Comparison of ENCODE assay signal across 15 cellular contexts in genomic region chr1:161364332-161364731, GRCh38. TPM values are rescaled to one million over a fixed set of nuclear protein-coding genes. Genes with fewer than 3 reads are reported as not detected.
"Had no signal": no experiment of that assay in that cellular context is flagged by ENCODE, and none has a peak within 500 bp of the region (broad histone marks: within the 10 kb centered on the region; RNA-seq: fewer than 3 reads in every experiment).

No MANE protein-coding gene starts in this region.

- H3K4me3 ChIP-seq: adrenal gland, mucosa of descending colon, sigmoid colon, suprapubic skin had no signal

- H3K9me3 Mint-ChIP-seq: naive thymus-derived CD8-positive, alpha-beta T cell; stimulated activated naive B cell treated with anti-CD40 and anti-IgM and Interleukin-4, amounts not matched to agents 10 μg/mL and 1 μg/mL and 100 μg/mL, for 72 hours; type B pancreatic cell had no signal

- H3K79me2 ChIP-seq: parathyroid adenoma had no signal

- H3K4me1 ChIP-seq: suprapubic skin had no signal

- H2AFZ ChIP-seq: parathyroid adenoma had no signal

- H3K9me3 ChIP-seq: adrenal gland, mucosa of descending colon, sigmoid colon, suprapubic skin had no signal

- H3K4me3 Mint-ChIP-seq: naive thymus-derived CD8-positive, alpha-beta T cell; stimulated activated naive B cell treated with anti-CD40 and anti-IgM and Interleukin-4, amounts not matched to agents 10 μg/mL and 1 μg/mL and 100 μg/mL, for 72 hours; type B pancreatic cell had no signal

- H3K27ac Mint-ChIP-seq: stimulated activated naive B cell treated with anti-CD40 and anti-IgM and Interleukin-4, amounts not matched to agents 10 μg/mL and 1 μg/mL and 100 μg/mL, for 72 hours; type B pancreatic cell had no signal

- H3K27me3 Mint-ChIP-seq: naive thymus-derived CD8-positive, alpha-beta T cell; stimulated activated naive B cell treated with anti-CD40 and anti-IgM and Interleukin-4, amounts not matched to agents 10 μg/mL and 1 μg/mL and 100 μg/mL, for 72 hours; type B pancreatic cell had no signal

- H3K9ac ChIP-seq: parathyroid adenoma had no signal

- ATAC-seq: mucosa of descending colon; naive thymus-derived CD8-positive, alpha-beta T cell; stimulated activated naive B cell treated with anti-CD40 and anti-IgM and Interleukin-4, amounts not matched to agents 10 μg/mL and 1 μg/mL and 100 μg/mL, for 72 hours had no signal

- H3K27me3 ChIP-seq: adrenal gland, sigmoid colon, suprapubic skin had no signal

- DNase-seq: activated CD4-positive, CD25-positive, alpha-beta regulatory T cell treated with anti-CD3 and anti-CD28 coated beads, Interleukin-2, amount 50 U/mL, for 72 hours; activated gamma-delta T cell treated with Interleukin-2 at 50 U/mL for 16 hours; adrenal gland; erythroblast; mucosa of descending colon; naive thymus-derived CD8-positive, alpha-beta T cell; SIG-M5; sigmoid colon; stimulated activated naive B cell treated with anti-CD40 and anti-IgM and Interleukin-4, amounts not matched to agents 10 μg/mL and 1 μg/mL and 100 μg/mL, for 72 hours had no signal

- H3K36me3 ChIP-seq: adrenal gland had no signal

- H3K27ac ChIP-seq: parathyroid adenoma, sigmoid colon, suprapubic skin had no signal

RNA-seq across cellular contexts. Expression of gene CFAP126, which starts 3.3 kb away (rescaled TPM):
- total RNA-seq: adrenal gland; dermis microvascular lymphatic vessel endothelial cell; lung microvascular endothelial cell; mucosa of descending colon; naive thymus-derived CD8-positive, alpha-beta T cell; sigmoid colon; suprapubic skin; T-helper 1 cell treated with Interleukin-12 subunit alpha and Interleukin-12 subunit beta and Interleukin-4 antibody, amounts not matched to agents 30 ng/mL and 1 ng/mL, for 36 hours had no signal
- polyA plus RNA-seq: naive thymus-derived CD8-positive, alpha-beta T cell; sigmoid colon had no signal

RNA-seq across cellular contexts. Expression of gene MPZ, which starts 54.6 kb away (rescaled TPM):
- polyA plus RNA-seq: naive thymus-derived CD8-positive, alpha-beta T cell had no signal
